In genomic region chr20:32885201-32885600, GRCh38 we compare ENCODE assay signal across 21 cellular contexts. TPM values are rescaled to one million over a fixed set of nuclear protein-coding genes. Genes with fewer than 3 reads are reported as not detected.
DNase-seq lines count a peak whose midpoint lies in the region; ATAC-seq and TF ChIP-seq lines count a peak whose summit lies in the region.
"Had no signal": no experiment of that assay in that cellular context is flagged by ENCODE, and none has a peak within 500 bp of the region (broad histone marks: within the 10 kb centered on the region; RNA-seq: fewer than 3 reads in every experiment).

No MANE protein-coding gene starts in this region.

- H2BK120ac ChIP-seq in neuronal stem cell (ENCODE audit: low read depth, low read length), result no peak overlapping the region

- H3K9me3 ChIP-seq in BLaER1 treated with 17β-estradiol and CSF1 and Interleukin-3, amounts not matched to agents 10 nM and 100 nM (replicated peaks in 1 of 11), result no peaks in the 10 kb centered on the region
- no peaks in the 10 kb centered on the region for H3K9me3 ChIP-seq in neuronal stem cell (replicated peaks in 1 of 2; ENCODE audit: control insufficient read depth in 2 of 2, insufficient read depth in 1 of 2, low read depth in 1 of 2, low read length in 2 of 2)
- H3K9me3 ChIP-seq in smooth muscle cell (replicated peaks; ENCODE audit: low read depth), result no peaks in the 10 kb centered on the region
- H3K9me3 ChIP-seq: A549, BE2C, Caco-2 had no signal

- TF ChIP-seq CTCF in smooth muscle cell (IDR thresholded peaks at IDR 0.05; ENCODE audit: borderline replicate concordance, insufficient read depth, poor library complexity, severe bottlenecking), result no peak

- H3K36me3 ChIP-seq in BLaER1 treated with 17β-estradiol and CSF1 and Interleukin-3, amounts not matched to agents 10 nM and 100 nM, result no peaks in the 10 kb centered on the region
- H3K36me3 ChIP-seq in neuronal stem cell (replicated peaks in 1 of 2; ENCODE audit: control insufficient read depth in 2 of 2, insufficient read depth in 2 of 2, low read length in 2 of 2) (no peaks in the 10 kb centered on the region), smooth muscle cell (ENCODE audit: low read depth) (no peaks in the 10 kb centered on the region)
- H3K36me3 ChIP-seq: BE2C had no signal

- H4K91ac ChIP-seq in neuronal stem cell (ENCODE audit: low read depth, low read length, poor library complexity), result no peak overlapping the region

- H2AFZ ChIP-seq in neuronal stem cell (ENCODE audit: low read length) (no peak overlapping the region), smooth muscle cell (ENCODE audit: low read depth) (no peak overlapping the region)

- peak overlapping the region; percentile 34 for H2AK5ac ChIP-seq in neuronal stem cell (ENCODE audit: low read depth, low read length)

- H3K4me2 ChIP-seq in BLaER1 treated with 17β-estradiol and CSF1 and Interleukin-3, amounts not matched to agents 10 nM and 100 nM, result peak overlapping the region in 9 of 11 experiments; percentile 15 to 90 (median 75); a peak in 14 of 22 replicates
- H3K4me2 ChIP-seq in neuronal stem cell (ENCODE audit: insufficient read depth, low read length, poor library complexity, severe bottlenecking) (no peak overlapping the region), smooth muscle cell (no peak overlapping the region)
- H3K4me2 ChIP-seq: A549 had no signal

- H3K18ac ChIP-seq in neuronal stem cell (ENCODE audit: low read length), result no peak overlapping the region

- no peak overlapping the region for H4K8ac ChIP-seq in neuronal stem cell (ENCODE audit: low read depth, low read length)

- no peak for ATAC-seq in GM21367 (IDR thresholded peaks at IDR 0.05; ENCODE audit: unreplicated experiment)
- ATAC-seq: A549; CD8-positive, alpha-beta T cell; GM12878 had no signal

- peaks cover 0 to 4% (median 0%) of the 10 kb centered on the region in 11 experiments; a peak in 2 of 22 replicates for H4K20me1 ChIP-seq in BLaER1 treated with 17β-estradiol and CSF1 and Interleukin-3, amounts not matched to agents 10 nM and 100 nM
- H4K20me1 ChIP-seq in smooth muscle cell (ENCODE audit: low read depth), result no peaks in the 10 kb centered on the region

- H3K79me1 ChIP-seq in neuronal stem cell (ENCODE audit: low read depth, low read length), result no peaks in the 10 kb centered on the region

- DNase-seq in left kidney (ENCODE audit: low read depth, low spot score) (peak; percentile 55), neuronal stem cell (ENCODE audit: low spot score) (no peak), smooth muscle cell (lab: John Stamatoyannopoulos, UW; ENCODE audit: unreplicated experiment) (no peak), superior temporal gyrus (ENCODE audit: extremely low spot score) (no peak)
- DNase-seq: 8988T; ACHN; AML-193; BE2C; Caco-2; CD4-positive, CD25-positive, alpha-beta regulatory T cell; CD8-positive, alpha-beta T cell; DMS153; EL; GDM1; GOT3; HCEC 1CT had no signal

- no peak overlapping the region for H3K23ac ChIP-seq in neuronal stem cell (ENCODE audit: low read depth, low read length, poor library complexity)

- no peak overlapping the region for H3K4me3 ChIP-seq in BLaER1 treated with 17β-estradiol and CSF1 and Interleukin-3, amounts not matched to agents 10 nM and 100 nM
- H3K4me3 ChIP-seq in neuronal stem cell (ENCODE audit: low read length in 2 of 2), result no peak overlapping the region
- no peak overlapping the region for H3K4me3 ChIP-seq in smooth muscle cell
- H3K4me3 ChIP-seq: A549, GM12878 had no signal

- peak overlapping the region; percentile 46 for H2BK15ac ChIP-seq in neuronal stem cell (ENCODE audit: low read length)

- peaks cover 21 to 40% (median 31%) of the 10 kb centered on the region in 10 experiments for H3K4me1 ChIP-seq in BLaER1 treated with 17β-estradiol and CSF1 and Interleukin-3, amounts not matched to agents 10 nM and 100 nM
- H3K4me1 ChIP-seq in neuronal stem cell (ENCODE audit: control insufficient read depth in 2 of 2, insufficient read depth in 1 of 2, low read depth in 1 of 2, low read length in 2 of 2), result peaks cover 3 to 5% of the 10 kb centered on the region in 2 donors
- H3K4me1 ChIP-seq in smooth muscle cell (ENCODE audit: low read depth), result no peaks in the 10 kb centered on the region
- H3K4me1 ChIP-seq: A549, BE2C, Caco-2 had no signal

- no peaks in the 10 kb centered on the region for H3F3A ChIP-seq in smooth muscle cell (ENCODE audit: low read depth)

- H3K14ac ChIP-seq in neuronal stem cell (ENCODE audit: low read length), result no peak overlapping the region

- no peak overlapping the region for H2BK5ac ChIP-seq in neuronal stem cell (ENCODE audit: low read length)

- H3K27ac ChIP-seq in BLaER1 treated with 17β-estradiol and CSF1 and Interleukin-3, amounts not matched to agents 10 nM and 100 nM, result no peak overlapping the region
- H3K27ac ChIP-seq in neuronal stem cell (replicated peaks; ENCODE audit: low read length), result no peak overlapping the region
- no peak overlapping the region for H3K27ac ChIP-seq in smooth muscle cell (ENCODE audit: low read depth)
- H3K27ac ChIP-seq: A549, C4-2B had no signal

- no peak overlapping the region for H3K4ac ChIP-seq in neuronal stem cell (ENCODE audit: low read length)

- no CpG with 5 or more reads among the region's 21 CpGs for WGBS in neuronal stem cell (ENCODE audit: extremely low coverage in 2 of 2, insufficient read length in 2 of 2, insufficient replicate concordance in 1 of 2), 2 donors
- 94% methylated on average over 21 of the region's 21 CpGs for WGBS in smooth muscle cell (ENCODE audit: low lambda C conversion rate)

- H3K27me3 ChIP-seq in BLaER1 treated with 17β-estradiol and CSF1 and Interleukin-3, amounts not matched to agents 10 nM and 100 nM, result peaks cover 0 to 4% (median 0%) of the 10 kb centered on the region in 11 experiments; a peak in 1 of 22 replicates
- H3K27me3 ChIP-seq in neuronal stem cell (ENCODE audit: control insufficient read depth in 3 of 3, insufficient read depth in 3 of 3, low read depth in 1 of 3, low read length in 3 of 3), result peaks cover 0 to 5% (median 0%) of the 10 kb centered on the region in 3 experiments
- H3K27me3 ChIP-seq in smooth muscle cell (ENCODE audit: low read depth), result no peaks in the 10 kb centered on the region
- H3K27me3 ChIP-seq: BE2C had no signal

- H3K79me2 ChIP-seq in smooth muscle cell (ENCODE audit: low read depth), result no peaks in the 10 kb centered on the region

- no peak overlapping the region for H2BK12ac ChIP-seq in neuronal stem cell (ENCODE audit: low read length)

- no peak overlapping the region for H3K9ac ChIP-seq in BLaER1 treated with 17β-estradiol and CSF1 and Interleukin-3, amounts not matched to agents 10 nM and 100 nM
- no peak overlapping the region for H3K9ac ChIP-seq in neuronal stem cell (ENCODE audit: low read depth, low read length, poor library complexity)
- H3K9ac ChIP-seq in smooth muscle cell (ENCODE audit: low read depth), result no peak overlapping the region

RNA-seq across cellular contexts. Expression of gene EFCAB8, which starts 26.5 kb away (rescaled TPM):
- polyA plus RNA-seq in neuronal stem cell (2013, experiment 1 of 2), result 0.03 TPM
- polyA plus RNA-seq in neuronal stem cell (2013, experiment 2 of 2), result 0.06 TPM
- 1.7 TPM in 1 of 2 replicates, not detected in the other for total RNA-seq in smooth muscle cell
- 0.25 and 0.58 TPM in 2 replicates for polyA plus RNA-seq in smooth muscle cell
- polyA plus RNA-seq: A549; CD4-positive, CD25-positive, alpha-beta regulatory T cell had no signal

Comparison
In these comparisons a context has a peak if more than half of its experiments do, and no peak if none do; other contexts are left out.
1. H3K4me2 ChIP-seq: peak in BLaER1 treated with 17β-estradiol and CSF1 and Interleukin-3, amounts not matched to agents 10 nM and 100 nM (9 of 11); none in neuronal stem cell (single experiment) and smooth muscle cell (single experiment).